26 cellular contexts compared by ENCODE assay signal in the genomic region with DNA sequence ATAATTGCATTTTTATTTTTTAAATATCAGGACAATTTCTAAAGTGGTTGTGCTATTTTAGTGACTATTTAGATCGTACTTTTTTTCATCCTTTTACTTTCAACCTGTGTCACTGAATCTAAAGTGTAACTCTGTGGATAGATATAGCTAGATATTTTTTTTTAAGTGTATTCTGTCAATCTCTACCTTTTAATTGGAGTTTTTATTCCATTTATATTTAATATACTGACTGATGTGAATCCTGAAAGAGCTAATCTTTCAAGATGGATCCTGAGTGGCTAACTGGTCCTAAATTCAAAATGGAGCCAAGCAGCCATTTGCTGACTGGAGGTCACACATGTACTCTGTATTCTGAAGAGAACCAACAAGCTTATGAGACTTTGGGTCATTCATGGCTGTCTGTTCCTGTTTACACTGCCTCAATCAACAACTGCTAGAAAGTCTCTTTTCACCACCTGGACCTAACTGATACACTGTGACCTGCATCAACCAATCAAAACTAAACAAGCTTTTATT. TPM values are rescaled to one million over a fixed set of nuclear protein-coding genes. Genes with fewer than 3 reads are reported as not detected.
DNase-seq lines count a peak whose midpoint lies in the region; ATAC-seq, FAIRE-seq and TF ChIP-seq lines count a peak whose summit lies in the region.
"Had no signal": no experiment of that assay in that cellular context is flagged by ENCODE, and none has a peak within 500 bp of the region (broad histone marks: within the 10 kb centered on the region; RNA-seq: fewer than 3 reads in every experiment).

No MANE protein-coding gene starts in this region.

- CTCF ChIA-PET in HEK293 (lab: Yijun Ruan, JAX) (interaction anchor here (0.6 to 0.7 kb wide), 2 partner anchors 81 to 270 kb away, joined by 3 to 5 read pairs; no protein-coding TSS in a partner anchor), GM12878 (lab: Yijun Ruan, JAX) (interaction anchor here (0.5 to 0.6 kb wide), 2 partner anchors 28 to 1102 kb away, joined by 3 to 4 read pairs; no protein-coding TSS in a partner anchor), H1 (lab: Charles Lee; ENCODE audit: partially characterized antibody) (interaction anchor here (0.6 to 1.0 kb wide), 2 partner anchors 28 to 53 kb away, joined by 3 read pairs; no protein-coding TSS in a partner anchor)

- H2AFZ ChIP-seq in GM12878 (ENCODE audit: control insufficient read depth, low read depth, low read length) = no peak overlapping the region
- no peak overlapping the region for H2AFZ ChIP-seq in H1 (ENCODE audit: low read length)

- H4K20me1 ChIP-seq in GM12878 (ENCODE audit: control insufficient read depth, insufficient read depth) = no peaks in the 10 kb centered on the region
- no peaks in the 10 kb centered on the region for H4K20me1 ChIP-seq in H1 (replicated peaks in 1 of 2; ENCODE audit: control insufficient read depth in 1 of 2, insufficient read depth in 2 of 2, low read length in 2 of 2)
- H4K20me1 ChIP-seq: BLaER1 treated with 17β-estradiol and CSF1 and Interleukin-3, amounts not matched to agents 10 nM and 100 nM had no signal

- no peak overlapping the region for H3K4ac ChIP-seq in H1 (replicated peaks; ENCODE audit: insufficient read length, low read depth, low read length)

- 70% methylated on average over 1 of the region's 1 CpG for WGBS in GM12878 (ENCODE audit: insufficient coverage, insufficient replicate concordance, low lambda C conversion rate, missing lambda C conversion rate)
- WGBS in H1 (ENCODE audit: extremely low coverage in 1 of 2, insufficient coverage in 1 of 2, insufficient read length in 1 of 2, insufficient replicate concordance in 2 of 2, low coverage in 1 of 2, low lambda C conversion rate in 2 of 2, missing lambda C conversion rate in 1 of 2), 2 experiments = 95% methylated on average over 1 of the region's 1 CpG; no CpG with 5 or more reads in 1 of the 2 experiments

- H3K79me1 ChIP-seq in H1 (ENCODE audit: low read depth, low read length) = no peaks in the 10 kb centered on the region

- H4K5ac ChIP-seq in H1 (ENCODE audit: insufficient read length, low read depth, low read length) = no peak overlapping the region

- H2BK12ac ChIP-seq in H1 (ENCODE audit: low read depth, low read length) = no peak overlapping the region

- H2BK120ac ChIP-seq in H1 (replicated peaks; ENCODE audit: low read depth, low read length) = no peak overlapping the region

- no peak for ATAC-seq in GM12878
- no peak for ATAC-seq in stimulated activated effector memory CD8-positive, alpha-beta T cell treated with anti-CD3 and anti-CD28 coated beads, Interleukin-12 subunit alpha, Interleukin-12 subunit beta, amount 100 ng/mL, for 72 hours
- ATAC-seq: A549; CD8-positive, alpha-beta T cell had no signal

- H3K27ac Mint-ChIP-seq in stimulated activated effector memory CD8-positive, alpha-beta T cell treated with anti-CD3 and anti-CD28 coated beads, Interleukin-12 subunit alpha, Interleukin-12 subunit beta, amount 100 ng/mL, for 72 hours = no peak overlapping the region
- H3K27ac Mint-ChIP-seq: B cell; CD4-positive, alpha-beta T cell; CD8-positive, alpha-beta T cell had no signal

- intact Hi-C loops in GM12878 (cut with micrococcal nuclease; ENCODE audit: unreplicated experiment) = loop anchor here (10.0 kb wide), 1 partner anchor 1011 kb away; the partner anchor contains the start of gene IFIH1

- H2BK5ac ChIP-seq in H1 (ENCODE audit: low read depth, low read length) = no peak overlapping the region

- no peak overlapping the region for H3K56ac ChIP-seq in H1 (replicated peaks; ENCODE audit: insufficient read length, low read depth, low read length)

- no peaks in the 10 kb centered on the region for H3K23me2 ChIP-seq in H1 (ENCODE audit: low read depth, low read length)

- H3K4me3 ChIP-seq in HEK293 (ENCODE audit: low read depth, low read length) (no peak overlapping the region), GM12878 (no peak overlapping the region), H1 (ENCODE audit: extremely low read depth in 1 of 4, insufficient read depth in 2 of 4, low read depth in 3 of 4, low read length in 4 of 4) (no peak overlapping the region)
- H3K4me3 ChIP-seq: A549; BLaER1 treated with 17β-estradiol and CSF1 and Interleukin-3, amounts not matched to agents 10 nM and 100 nM had no signal

- TF ChIP-seq RAD21 in GM12878 (IDR thresholded peaks at IDR 0.05; ENCODE audit: insufficient read depth, low read depth, low read length) (no peak), H1 (IDR thresholded peaks at IDR 0.05 in 1 of 2, conservative IDR thresholded peaks at IDR 0.05 in 1 of 2; ENCODE audit: low read depth in 2 of 2, low read length in 2 of 2) (no peak)

- peaks cover 12% of the 10 kb centered on the region for H3K36me3 Mint-ChIP-seq in stimulated activated effector memory CD8-positive, alpha-beta T cell treated with anti-CD3 and anti-CD28 coated beads, Interleukin-12 subunit alpha, Interleukin-12 subunit beta, amount 100 ng/mL, for 72 hours

- no peaks in the 10 kb centered on the region for H3K36me3 ChIP-seq in HEK293 (ENCODE audit: control insufficient read depth in 2 of 2, insufficient read depth in 1 of 2, low read length in 2 of 2)
- no peaks in the 10 kb centered on the region for H3K36me3 ChIP-seq in GM12878 (ENCODE audit: control insufficient read depth in 2 of 2, insufficient read depth in 2 of 2, low read length in 1 of 2)
- no peaks in the 10 kb centered on the region for H3K36me3 ChIP-seq in H1 (ENCODE audit: control insufficient read depth in 2 of 4, insufficient read depth in 4 of 4, low read length in 3 of 4)
- H3K36me3 ChIP-seq: BLaER1 treated with 17β-estradiol and CSF1 and Interleukin-3, amounts not matched to agents 10 nM and 100 nM had no signal

- H4K91ac ChIP-seq in H1 (replicated peaks; ENCODE audit: insufficient read length, low read length) = no peak overlapping the region

- no peak overlapping the region for H3K14ac ChIP-seq in H1 (ENCODE audit: insufficient read length)

- no peaks in the 10 kb centered on the region for H3K9me3 Mint-ChIP-seq in stimulated activated effector memory CD8-positive, alpha-beta T cell treated with anti-CD3 and anti-CD28 coated beads, Interleukin-12 subunit alpha, Interleukin-12 subunit beta, amount 100 ng/mL, for 72 hours

- no peak overlapping the region for H2BK20ac ChIP-seq in H1 (ENCODE audit: low read length)

- H3K27ac ChIP-seq in HEK293 (ENCODE audit: extremely low read depth, low read depth, low read length) = no peak overlapping the region
- no peak overlapping the region for H3K27ac ChIP-seq in GM12878 (ENCODE audit: control insufficient read depth, insufficient read depth)
- no peak overlapping the region for H3K27ac ChIP-seq in H1 (ENCODE audit: low read depth, low read length)
- H3K27ac ChIP-seq: 22Rv1; A549; BLaER1 treated with 17β-estradiol and CSF1 and Interleukin-3, amounts not matched to agents 10 nM and 100 nM; C4-2B had no signal

- BruUV-seq in GM12878 (replicated peaks; lab: Mats Ljungman, UMichigan) = no TSS peak

- POLR2A ChIA-PET in HEK293 (lab: Yijun Ruan, JAX) = no interaction called here
- POLR2A ChIA-PET in GM12878 (lab: Charles Lee) = no interaction called here
- POLR2A ChIA-PET in H1 (lab: Charles Lee; ENCODE audit: partially characterized antibody) = interaction anchor here (0.8 kb wide), 1 partner anchor 45 kb away, joined by 3 read pairs; no protein-coding TSS in a partner anchor

- H3K4me3 Mint-ChIP-seq in stimulated activated effector memory CD8-positive, alpha-beta T cell treated with anti-CD3 and anti-CD28 coated beads, Interleukin-12 subunit alpha, Interleukin-12 subunit beta, amount 100 ng/mL, for 72 hours = no peak overlapping the region
- H3K4me3 Mint-ChIP-seq: B cell; CD4-positive, alpha-beta T cell; CD8-positive, alpha-beta T cell had no signal

- TF ChIP-seq POLR2A in GM12878 (IDR thresholded peaks at IDR 0.05; ENCODE audit: low read depth, low read length) = no peak
- TF ChIP-seq POLR2A in H1 (IDR thresholded peaks at IDR 0.05; ENCODE audit: control extremely low read depth in 1 of 2, low read depth in 2 of 2, low read length in 2 of 2) = no peak

- H3K27me3 ChIP-seq in GM12878 (replicated peaks in 1 of 2; ENCODE audit: control insufficient read depth in 2 of 2, insufficient read depth in 2 of 2, low read length in 1 of 2) = no peaks in the 10 kb centered on the region
- H3K27me3 ChIP-seq in H1 (replicated peaks in 1 of 4; ENCODE audit: control insufficient read depth in 3 of 4, extremely low read depth in 1 of 4, insufficient read depth in 3 of 4, low read length in 3 of 4) = no peaks in the 10 kb centered on the region; a peak in 1 of 7 replicates
- H3K27me3 ChIP-seq: BLaER1 treated with 17β-estradiol and CSF1 and Interleukin-3, amounts not matched to agents 10 nM and 100 nM had no signal

- FAIRE-seq in GM12878 (lab: Jason Lieb, UNC) (no peak), H1 (lab: Jason Lieb, UNC) (no peak)
- FAIRE-seq: A549, D721Med, GM12891, GM19239 had no signal

- SMC1A ChIA-PET in GM12878 (lab: Charles Lee; ENCODE audit: uncharacterized antibody, unreplicated experiment) = no interaction called here

- DNase-seq in DMS53 (lab: John Stamatoyannopoulos, UW) = peak; percentile 48
- DNase-seq in DMS53 treated with DMSO at 0.1 percent for 48 hours (lab: John Stamatoyannopoulos, UW; ENCODE audit: unreplicated experiment) = no peak
- no peak for DNase-seq in GM12878 (ENCODE audit: low read depth, low spot score)
- DNase-seq in H1 (ENCODE audit: low read depth in 1 of 2, low spot score in 2 of 2) = no peak
- no peak for DNase-seq in stimulated activated effector memory CD8-positive, alpha-beta T cell treated with anti-CD3 and anti-CD28 coated beads, Interleukin-12 subunit alpha, Interleukin-12 subunit beta, amount 100 ng/mL, for 72 hours (ENCODE audit: low spot score in 2 of 2)
- DNase-seq in activated CD4-positive, alpha-beta T cell treated with anti-CD3 and anti-CD28 coated beads for 48 hours = no peak
- DNase-seq: AML-193; Caco-2; Calu3; CD4-positive, alpha-beta T cell; CD8-positive, alpha-beta T cell; DMS 273 treated with DMSO at 0.1 percent for 48 hours; DMS153; DMS79; DND-41; EL; GDM1 had no signal

- no peak overlapping the region for H3K18ac ChIP-seq in H1 (ENCODE audit: extremely low read depth, low read length)

- no peak overlapping the region for H2BK15ac ChIP-seq in H1 (ENCODE audit: low read length)

- H3K4me1 ChIP-seq in HEK293 (ENCODE audit: control insufficient read depth, insufficient read depth, low read length) = no peaks in the 10 kb centered on the region
- H3K4me1 ChIP-seq in GM12878 (ENCODE audit: control insufficient read depth, insufficient read depth, low read length) = no peaks in the 10 kb centered on the region
- H3K4me1 ChIP-seq in H1 (replicated peaks in 1 of 4; ENCODE audit: control insufficient read depth in 3 of 4, insufficient read depth in 4 of 4, low read length in 3 of 4) = no peaks in the 10 kb centered on the region
- H3K4me1 ChIP-seq: Caco-2 had no signal

- H3K9ac ChIP-seq in GM12878 (ENCODE audit: control insufficient read depth, insufficient read depth, low read length) (no peak overlapping the region), H1 (replicated peaks in 1 of 4; ENCODE audit: extremely low read depth in 1 of 4, low read depth in 3 of 4, low read length in 3 of 4) (no peak overlapping the region)
- H3K9ac ChIP-seq: BLaER1 treated with 17β-estradiol and CSF1 and Interleukin-3, amounts not matched to agents 10 nM and 100 nM had no signal

- TF ChIP-seq EP300 in GM12878 (IDR thresholded peaks at IDR 0.05; ENCODE audit: borderline replicate concordance in 1 of 2, control insufficient read depth in 1 of 2, low read depth in 2 of 2, low read length in 2 of 2) (no peak), H1 (IDR thresholded peaks at IDR 0.05; ENCODE audit: borderline replicate concordance in 1 of 2, low read depth in 2 of 2, low read length in 2 of 2) (no peak)

- H3K9me3 ChIP-seq in HEK293 (ENCODE audit: control insufficient read depth, insufficient read depth, low read depth, low read length) (no peaks in the 10 kb centered on the region), GM12878 (replicated peaks; ENCODE audit: control insufficient read depth, insufficient read depth, low read length) (no peaks in the 10 kb centered on the region; the same call in 2 of the 3 replicates), H1 (ENCODE audit: insufficient read depth in 2 of 2, low read depth in 1 of 2, low read length in 1 of 2) (no peaks in the 10 kb centered on the region)

- H3K4me2 ChIP-seq in GM12878 (ENCODE audit: control insufficient read depth, insufficient read depth) (no peak overlapping the region), H1 (ENCODE audit: insufficient read depth in 1 of 2, low read depth in 2 of 2, low read length in 2 of 2) (no peak overlapping the region)
- H3K4me2 ChIP-seq: A549; BLaER1 treated with 17β-estradiol and CSF1 and Interleukin-3, amounts not matched to agents 10 nM and 100 nM had no signal

- no peak overlapping the region for H3K23ac ChIP-seq in H1 (ENCODE audit: insufficient read length)

- H3K4me1 Mint-ChIP-seq in stimulated activated effector memory CD8-positive, alpha-beta T cell treated with anti-CD3 and anti-CD28 coated beads, Interleukin-12 subunit alpha, Interleukin-12 subunit beta, amount 100 ng/mL, for 72 hours = no peaks in the 10 kb centered on the region

- H4K8ac ChIP-seq in H1 (ENCODE audit: extremely low read depth, insufficient read depth, low read length) = no peak overlapping the region

- peaks cover 11% of the 10 kb centered on the region for H3K79me2 ChIP-seq in GM12878 (ENCODE audit: control insufficient read depth, insufficient read depth, low read length)
- H3K79me2 ChIP-seq in H1 (ENCODE audit: control insufficient read depth in 1 of 2, insufficient read depth in 2 of 2, low read length in 2 of 2) = peaks cover 0 to 2% of the 10 kb centered on the region in 2 experiments; a peak in 2 of 4 replicates

- in situ Hi-C loops in GM12878 (cut with MboI) = no loop called here

- RAD21 ChIA-PET in GM12878 (lab: Charles Lee; ENCODE audit: unreplicated experiment) = no interaction called here

- no peak overlapping the region for H2AK5ac ChIP-seq in H1 (ENCODE audit: low read depth, low read length)

- TF ChIP-seq CTCF in HEK293 (tag by site-specific recombination; IDR thresholded peaks at IDR 0.05) (no peak), GM12878 (IDR thresholded peaks at IDR 0.05 in 2 of 3, conservative IDR thresholded peaks at IDR 0.05 in 1 of 3; ENCODE audit: control insufficient read depth in 2 of 3, extremely low read depth in 1 of 3, insufficient read depth in 1 of 3, low read depth in 3 of 3, low read length in 3 of 3) (no peak), H1 (IDR thresholded peaks at IDR 0.05; ENCODE audit: control extremely low read depth in 1 of 3, insufficient read depth in 1 of 3, low read depth in 1 of 3, low read length in 3 of 3) (no peak)

RNA-seq across cellular contexts. Expression of gene PSMD14, which starts 4.6 kb away (rescaled TPM):
- 100.0 and 104 TPM in 2 replicates for total RNA-seq in GM12878 (2013; cell fraction: nucleolus; rRNA removed)
- total RNA-seq in GM12878 (2014; rRNA removed) = 75.0 and 91.1 TPM in 2 replicates
- 126 and 131 TPM in 2 replicates for total RNA-seq in GM12878 (2014; rRNA removed; fragmentation: Illumina TruSeq; extraction: Trizol)
- 81.0 and 85.1 TPM in 2 replicates for total RNA-seq in GM12878 (2021)
- 37.2 TPM for polyA plus RNA-seq in GM12878 (2011; ENCODE audit: low read depth)
- 122 and 178 TPM in 2 replicates for polyA plus RNA-seq in GM12878 (2011; rRNA removed)
- polyA plus RNA-seq in GM12878 (2011; cell fraction: cytosol; rRNA removed) = 40.5 and 46.6 TPM in 2 replicates
- 38.5 and 44.4 TPM in 2 replicates for polyA plus RNA-seq in GM12878 (2011; cell fraction: nucleus; rRNA removed)
- polyA plus RNA-seq in GM12878 (2012) = 50.0 and 61.7 TPM in 2 replicates
- polyA plus RNA-seq in GM12878 (2014; fragmentation: Illumina TruSeq; extraction: Trizol) = 92.8 and 98.4 TPM in 2 replicates
- 100 to 1,000 TPM; 225 to 253 TPM for polyA plus RNA-seq in GM12878 (2014; fragmentation: Nextera tagmentation; extraction: Ambion mirVana)
- 66.8 and 70.5 TPM in 2 replicates for polyA plus RNA-seq in GM12878 (2014; rRNA removed)
- 100 to 1,000 TPM; 161 TPM for polyA plus RNA-seq in GM12878 (2016; fragmentation: Nextera tagmentation; extraction: Ambion mirVana)
- 49.6 and 69.6 TPM in 2 replicates for polyA minus RNA-seq in GM12878 (2011; rRNA and poly(A)+ RNA removed)
- 25.8 TPM in 2 replicates for polyA minus RNA-seq in GM12878 (2011; cell fraction: cytosol; rRNA and poly(A)+ RNA removed)
- 48.6 and 66.5 TPM in 2 replicates for polyA minus RNA-seq in GM12878 (2011; cell fraction: nucleus; rRNA and poly(A)+ RNA removed)
- total RNA-seq in H1 (2021; fragmentation: NEBNext Ultra II Directional; extraction: Animal tissue kit (Norgen Biotek cat#: 25700)) = 84.1 and 88.7 TPM in 2 replicates
- 25.4 and 53.9 TPM in 2 replicates for polyA plus RNA-seq in H1 (2011; rRNA removed)
- polyA plus RNA-seq in H1 (2011; cell fraction: cytosol; rRNA removed) = 69.0 TPM
- polyA plus RNA-seq in H1 (2011; cell fraction: nucleus; rRNA removed) = 11.2 TPM
- polyA plus RNA-seq in H1 (2012, experiment 1 of 2) = 77.6 to 98.5 TPM (median 85.7 TPM) in 4 replicates
- polyA plus RNA-seq in H1 (2012, experiment 2 of 2) = 10.9 TPM
- 50.5 TPM for polyA plus RNA-seq in H1 (2013, experiment 1 of 2)
- polyA plus RNA-seq in H1 (2013, experiment 2 of 2) = 51.2 TPM
- polyA minus RNA-seq in H1 (2011; rRNA and poly(A)+ RNA removed) = 35.7 and 51.4 TPM in 2 replicates
- polyA minus RNA-seq in H1 (2011; cell fraction: cytosol; rRNA and poly(A)+ RNA removed) = 37.3 TPM
- 62.2 TPM for polyA minus RNA-seq in H1 (2011; cell fraction: nucleus; rRNA and poly(A)+ RNA removed)
